ENCODE assay signal across 8 cellular contexts in the genomic region with DNA sequence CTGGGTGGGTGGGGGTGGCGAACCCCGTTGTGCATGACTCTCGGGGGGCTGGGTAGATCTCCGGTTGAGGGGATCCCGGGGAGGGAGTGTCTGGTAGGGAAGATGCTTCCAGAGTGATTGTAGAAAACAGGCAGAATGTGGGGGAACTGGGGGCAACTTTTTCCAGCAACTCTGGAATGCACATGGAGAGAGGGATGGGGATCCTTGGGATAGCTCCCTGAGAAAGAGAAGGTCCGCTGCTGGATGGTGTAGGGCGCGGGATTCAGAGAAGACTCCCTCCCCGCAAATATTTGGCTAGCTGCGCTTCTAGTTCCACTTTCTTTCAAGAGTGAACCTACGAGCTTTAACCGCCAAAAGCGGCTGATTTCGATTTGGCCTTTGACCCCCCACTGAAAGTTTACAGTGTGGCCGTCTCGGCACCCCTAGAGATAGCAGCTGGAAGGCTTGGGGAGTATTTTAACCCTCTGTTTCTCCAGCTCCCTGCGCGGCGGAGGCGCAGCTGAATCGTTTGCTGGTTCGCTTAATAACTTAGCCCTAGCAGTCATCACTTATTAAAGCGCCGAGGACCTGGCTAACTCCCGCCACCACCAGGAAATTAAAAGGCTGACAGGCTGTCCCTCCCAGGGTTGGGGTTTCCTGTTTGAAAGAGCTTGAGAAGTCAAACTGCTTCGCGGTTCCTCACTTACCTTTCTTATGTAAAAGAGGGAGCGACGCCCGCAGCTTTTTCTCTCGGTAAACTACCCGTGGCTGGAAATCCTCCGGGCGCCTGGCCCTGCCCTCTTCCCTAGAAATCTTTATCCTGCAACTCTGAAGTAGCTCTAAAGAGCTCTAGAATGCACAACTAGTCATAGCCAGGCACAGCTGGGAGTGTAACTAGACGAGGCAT. TPM values are rescaled to one million over a fixed set of nuclear protein-coding genes. Genes with fewer than 3 reads are reported as not detected.
DNase-seq lines count a peak whose midpoint lies in the region; ATAC-seq and TF ChIP-seq lines count a peak whose summit lies in the region.

No MANE protein-coding gene starts in this region.

- H3K4me1 ChIP-seq in suprapubic skin, result peaks cover 56% of the 10 kb centered on the region

- H3K4me3 ChIP-seq in fibroblast of villous mesenchyme (ENCODE audit: low read depth, low read length) (peak overlapping the region; percentile 94), neural cell (ENCODE audit: low read length) (peak overlapping the region; percentile 86), suprapubic skin (peak overlapping the region; percentile 90)

- DNase-seq in DMS79 treated with DMSO at 0.1 percent for 48 hours (lab: John Stamatoyannopoulos, UW), result peak; percentile 80
- DNase-seq in HuH-7 (ENCODE audit: low spot score), result peak; percentile 86
- peak; percentile 89 for DNase-seq in RKO (ENCODE audit: low spot score)
- peak; percentile 26 for DNase-seq in activated T-helper 9 cell treated with anti-CD3 and anti-CD28 coated beads, Interleukin-2, amount 50 U/mL, for 16 hours (ENCODE audit: low read depth)
- DNase-seq in fibroblast of villous mesenchyme (ENCODE audit: low read depth), result peak; percentile 91
- peak; percentile 88 to 89 for DNase-seq in suprapubic skin (ENCODE audit: low spot score in 2 of 2)

- peak overlapping the region; percentile 11 for H2AFZ ChIP-seq in neural cell (ENCODE audit: low read depth, low read length)

- ATAC-seq in GM21576 (IDR thresholded peaks at IDR 0.05; ENCODE audit: unreplicated experiment), result peak; percentile 93

- peak in 1 of 2 donors; percentile 39 for TF ChIP-seq POLR2A in suprapubic skin (IDR thresholded peaks at IDR 0.05)

- H4K20me1 ChIP-seq in neural cell (ENCODE audit: insufficient read depth), result no peaks in the 10 kb centered on the region

- TF ChIP-seq EP300 in neural cell (conservative IDR thresholded peaks at IDR 0.05; ENCODE audit: poor library complexity, severe bottlenecking) (no peak), suprapubic skin (IDR thresholded peaks at IDR 0.05) (no peak)

- H3K27me3 ChIP-seq in neural cell (ENCODE audit: insufficient read depth, low read depth, low read length) (peaks cover 29% of the 10 kb centered on the region), suprapubic skin (no peaks in the 10 kb centered on the region)

- H3F3A ChIP-seq in neural cell (ENCODE audit: insufficient read depth, low read length, poor library complexity, severe bottlenecking), result peaks cover 5% of the 10 kb centered on the region

- H3K79me2 ChIP-seq in neural cell (replicated peaks; ENCODE audit: insufficient read depth, low read length), result no peaks in the 10 kb centered on the region

- no peaks in the 10 kb centered on the region for H3K36me3 ChIP-seq in neural cell (ENCODE audit: insufficient read depth, low read length)
- H3K36me3 ChIP-seq in suprapubic skin, result no peaks in the 10 kb centered on the region

- 1% methylated on average over 35 of the region's 35 CpGs for WGBS in suprapubic skin

- no peaks in the 10 kb centered on the region for H3K9me2 ChIP-seq in neural cell (ENCODE audit: insufficient read depth, low read length)

- H3K27ac ChIP-seq in neural cell (ENCODE audit: low read length) (no peak overlapping the region), suprapubic skin (peak overlapping the region; percentile 96)

- H3K4me2 ChIP-seq in neural cell (ENCODE audit: low read length), result peak overlapping the region; percentile 12

- peak; percentile 49 for TF ChIP-seq CTCF in fibroblast of villous mesenchyme (IDR thresholded peaks at IDR 0.05; ENCODE audit: insufficient read depth, low read depth, low read length)
- no peak for TF ChIP-seq CTCF in neural cell (IDR thresholded peaks at IDR 0.05; ENCODE audit: poor library complexity, severe bottlenecking)
- peak; percentile 54 to 68 for TF ChIP-seq CTCF in suprapubic skin (IDR thresholded peaks at IDR 0.05)

- TF ChIP-seq RAD21 in neural cell (conservative IDR thresholded peaks at IDR 0.05), result no peak

- H3K9ac ChIP-seq in neural cell (ENCODE audit: low read length), result peak overlapping the region; percentile 38

- H3K9me3 ChIP-seq in neural cell (ENCODE audit: low read length) (no peaks in the 10 kb centered on the region), suprapubic skin (no peaks in the 10 kb centered on the region)

TF ChIP-seq in neural cell, 6 proteins besides CTCF, POLR2A, EP300 and RAD21:
- TF ChIP-seq, protein P1, sequence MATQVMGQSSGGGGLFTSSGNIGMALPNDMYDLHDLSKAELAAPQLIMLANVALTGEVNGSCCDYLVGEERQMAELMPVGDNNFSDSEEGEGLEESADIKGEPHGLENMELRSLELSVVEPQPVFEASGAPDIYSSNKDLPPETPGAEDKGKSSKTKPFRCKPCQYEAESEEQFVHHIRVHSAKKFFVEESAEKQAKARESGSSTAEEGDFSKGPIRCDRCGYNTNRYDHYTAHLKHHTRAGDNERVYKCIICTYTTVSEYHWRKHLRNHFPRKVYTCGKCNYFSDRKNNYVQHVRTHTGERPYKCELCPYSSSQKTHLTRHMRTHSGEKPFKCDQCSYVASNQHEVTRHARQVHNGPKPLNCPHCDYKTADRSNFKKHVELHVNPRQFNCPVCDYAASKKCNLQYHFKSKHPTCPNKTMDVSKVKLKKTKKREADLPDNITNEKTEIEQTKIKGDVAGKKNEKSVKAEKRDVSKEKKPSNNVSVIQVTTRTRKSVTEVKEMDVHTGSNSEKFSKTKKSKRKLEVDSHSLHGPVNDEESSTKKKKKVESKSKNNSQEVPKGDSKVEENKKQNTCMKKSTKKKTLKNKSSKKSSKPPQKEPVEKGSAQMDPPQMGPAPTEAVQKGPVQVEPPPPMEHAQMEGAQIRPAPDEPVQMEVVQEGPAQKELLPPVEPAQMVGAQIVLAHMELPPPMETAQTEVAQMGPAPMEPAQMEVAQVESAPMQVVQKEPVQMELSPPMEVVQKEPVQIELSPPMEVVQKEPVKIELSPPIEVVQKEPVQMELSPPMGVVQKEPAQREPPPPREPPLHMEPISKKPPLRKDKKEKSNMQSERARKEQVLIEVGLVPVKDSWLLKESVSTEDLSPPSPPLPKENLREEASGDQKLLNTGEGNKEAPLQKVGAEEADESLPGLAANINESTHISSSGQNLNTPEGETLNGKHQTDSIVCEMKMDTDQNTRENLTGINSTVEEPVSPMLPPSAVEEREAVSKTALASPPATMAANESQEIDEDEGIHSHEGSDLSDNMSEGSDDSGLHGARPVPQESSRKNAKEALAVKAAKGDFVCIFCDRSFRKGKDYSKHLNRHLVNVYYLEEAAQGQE (IDR thresholded peaks at IDR 0.05; ENCODE audit: borderline replicate concordance), result no peak
- TF ChIP-seq TAF1 (IDR thresholded peaks at IDR 0.05; ENCODE audit: low read depth) (no peak), MXI1 (conservative IDR thresholded peaks at IDR 0.05; ENCODE audit: poor library complexity, severe bottlenecking) (no peak), SMC3 (conservative IDR thresholded peaks at IDR 0.05; ENCODE audit: poor library complexity) (no peak), EZH2 (IDR thresholded peaks at IDR 0.05; ENCODE audit: borderline replicate concordance, insufficient read depth, low read length, poor library complexity, severe bottlenecking) (no peak), POLR2AphosphoS5 (IDR thresholded peaks at IDR 0.05) (no peak)

RNA-seq across cellular contexts. Expression of a gene that starts 1.2 kb away (rescaled TPM):
- total RNA-seq in fibroblast of villous mesenchyme (82.1 and 111 TPM in 2 replicates), suprapubic skin (100 to 1,000 TPM in 1 of 4 donors, 10 to 100 TPM in 3; 39.8 to 107 (median 60.7) TPM)
- polyA plus RNA-seq in neural cell, result 1.4 and 2.4 TPM in 2 replicates
- polyA minus RNA-seq in neural cell, result 1.9 and 2.5 TPM in 2 replicates

Comparison
In these comparisons a context has a peak if more than half of its experiments do, and no peak if none do; other contexts are left out.
1. DNase-seq: peak in every context shown above with its lines; median percentile 91 in fibroblast of villous mesenchyme; 89 in RKO; 88 in suprapubic skin; 86 in HuH-7; 80 in DMS79 treated with DMSO at 0.1 percent for 48 hours; 26 in activated T-helper 9 cell treated with anti-CD3 and anti-CD28 coated beads, Interleukin-2, amount 50 U/mL, for 16 hours.